In genomic region chr11:44315947-44316387, GRCh38 we compare ENCODE assay signal across 12 cellular contexts. TPM values are rescaled to one million over a fixed set of nuclear protein-coding genes. Genes with fewer than 3 reads are reported as not detected.
DNase-seq lines count a peak whose midpoint lies in the region; ATAC-seq and FAIRE-seq lines count a peak whose summit lies in the region.
"Had no signal": no experiment of that assay in that cellular context is flagged by ENCODE, and none has a peak within 500 bp of the region (broad histone marks: within the 10 kb centered on the region; RNA-seq: fewer than 3 reads in every experiment).

No MANE protein-coding gene starts in this region.

- peaks cover 25 to 28% (median 26%) of the 10 kb centered on the region in 3 donors for H3K4me1 ChIP-seq in skeletal muscle tissue (ENCODE audit: control insufficient read depth in 3 of 3, insufficient read depth in 3 of 3, low read length in 3 of 3)

- peaks cover 27% of the 10 kb centered on the region for H3K4me1 Mint-ChIP-seq in T-helper 17 cell

- FAIRE-seq in GM19239 (lab: Jason Lieb, UNC), result no peak
- FAIRE-seq: A204.1, endometrium, small intestine had no signal

- H3K9ac ChIP-seq in skeletal muscle tissue (ENCODE audit: low read depth in 1 of 3, low read length in 3 of 3), result peak overlapping the region in 1 of 3 donors; percentile 57
- H3K9ac ChIP-seq: KMS-11 had no signal

- no peaks in the 10 kb centered on the region for H3K36me3 ChIP-seq in skeletal muscle tissue (ENCODE audit: control insufficient read depth in 3 of 3, insufficient read depth in 3 of 3, low read length in 3 of 3)

- no peak overlapping the region for H3K27ac ChIP-seq in skeletal muscle tissue (ENCODE audit: low read depth, low read length)
- H3K27ac ChIP-seq: KMS-11 had no signal

- peaks cover 93% of the 10 kb centered on the region for H3K27me3 Mint-ChIP-seq in T-helper 17 cell

- ATAC-seq in T-helper 17 cell (no peak), GM18517 (IDR thresholded peaks at IDR 0.05; ENCODE audit: unreplicated experiment) (no peak)

- DNase-seq in DMS153 (lab: John Stamatoyannopoulos, UW) (peak; percentile 20), DMS153 treated with DMSO at 0.1 percent for 48 hours (lab: John Stamatoyannopoulos, UW; ENCODE audit: unreplicated experiment) (no peak), T-helper 17 cell (no peak), hepatic stellate cell (ENCODE audit: low spot score) (peak; percentile 70), GM19239 (ENCODE audit: insufficient read length, low spot score) (no peak), KG1 (lab: John Stamatoyannopoulos, UW) (no peak)
- DNase-seq: small intestine had no signal

- no peaks in the 10 kb centered on the region for H3K9me3 ChIP-seq in T-helper 17 cell (ENCODE audit: control insufficient read depth, low read length, poor library complexity, severe bottlenecking)
- no peaks in the 10 kb centered on the region for H3K9me3 ChIP-seq in skeletal muscle tissue (ENCODE audit: control insufficient read depth in 3 of 3, low read length in 3 of 3)

- H3K36me3 Mint-ChIP-seq in T-helper 17 cell (ENCODE audit: low read depth), result no peaks in the 10 kb centered on the region

- peak overlapping the region; percentile 22 for H3K4me3 Mint-ChIP-seq in T-helper 17 cell

- peaks cover 96 to 97% (median 96%) of the 10 kb centered on the region in 3 donors for H3K27me3 ChIP-seq in skeletal muscle tissue (ENCODE audit: control insufficient read depth in 3 of 3, insufficient read depth in 3 of 3, low read length in 3 of 3)

- H3K4me3 ChIP-seq in skeletal muscle tissue (ENCODE audit: low read length in 3 of 3), result peak overlapping the region; percentile 49 to 65 (median 58)

- H3K27ac Mint-ChIP-seq in T-helper 17 cell, result no peak overlapping the region

RNA-seq across cellular contexts. Expression of gene ALX4, which starts 6.0 kb away (rescaled TPM):
- not detected for total RNA-seq in T-helper 17 cell
- total RNA-seq in skeletal muscle tissue, result 2.1 TPM

Comparison
In these comparisons a context has a peak if more than half of its experiments do, and no peak if none do; other contexts are left out.
1. DNase-seq: peak in DMS153 (single experiment) and hepatic stellate cell (single experiment); none in DMS153 treated with DMSO at 0.1 percent for 48 hours (single experiment), T-helper 17 cell (0 of 3), GM19239 (single experiment) and KG1 (single experiment).